In genomic region chr11:416757-417621, GRCh38 we compare ENCODE assay signal across 8 cellular contexts. TPM values are rescaled to one million over a fixed set of nuclear protein-coding genes. Genes with fewer than 3 reads are reported as not detected.
DNase-seq lines count a peak whose midpoint lies in the region; ATAC-seq, FAIRE-seq and TF ChIP-seq lines count a peak whose summit lies in the region.

No MANE protein-coding gene starts in this region.

- peak overlapping the region; percentile 77 for H3K4me3 Mint-ChIP-seq in activated CD8-positive, alpha-beta T cell treated with anti-CD3 and anti-CD28 coated beads for 36 hours
- peak overlapping the region; percentile 77 for H3K4me3 Mint-ChIP-seq in progenitor cell of endocrine pancreas (ENCODE audit: low read depth)

- CTCF ChIA-PET in activated CD8-positive, alpha-beta T cell treated with anti-CD3 and anti-CD28 coated beads for 36 hours (lab: Charles Lee), result interaction anchor here (0.7 to 3.7 kb wide), 5 partner anchors 10 to 141 kb away, joined by 3 to 24 read pairs (median 4); no protein-coding TSS in a partner anchor

- intact Hi-C loops in activated CD8-positive, alpha-beta T cell treated with anti-CD3 and anti-CD28 coated beads for 36 hours (cut with micrococcal nuclease), result no loop called here

- no peaks in the 10 kb centered on the region for H3K27me3 Mint-ChIP-seq in activated CD8-positive, alpha-beta T cell treated with anti-CD3 and anti-CD28 coated beads for 36 hours
- peaks cover 9% of the 10 kb centered on the region for H3K27me3 Mint-ChIP-seq in progenitor cell of endocrine pancreas

- TF ChIP-seq CTCF in activated CD8-positive, alpha-beta T cell treated with anti-CD3 and anti-CD28 coated beads for 36 hours (IDR thresholded peaks at IDR 0.05), result no peak
- TF ChIP-seq CTCF in foreskin fibroblast (IDR thresholded peaks at IDR 0.05; ENCODE audit: low read depth, low read length) (no peak), progenitor cell of endocrine pancreas (IDR thresholded peaks at IDR 0.05; ENCODE audit: unreplicated experiment) (no peak)

- H3K27ac Mint-ChIP-seq in activated CD8-positive, alpha-beta T cell treated with anti-CD3 and anti-CD28 coated beads for 36 hours, result no peak overlapping the region
- no peak overlapping the region for H3K27ac Mint-ChIP-seq in progenitor cell of endocrine pancreas

- peak overlapping the region; percentile 31 to 40 for H3K4me3 ChIP-seq in foreskin fibroblast (ENCODE audit: low read depth in 1 of 2, low read length in 2 of 2)

- peaks cover 24% of the 10 kb centered on the region for H3K4me1 Mint-ChIP-seq in activated CD8-positive, alpha-beta T cell treated with anti-CD3 and anti-CD28 coated beads for 36 hours (ENCODE audit: low read depth)
- peaks cover 7% of the 10 kb centered on the region for H3K4me1 Mint-ChIP-seq in progenitor cell of endocrine pancreas (ENCODE audit: low read depth)

- FAIRE-seq in urothelium cell line (lab: Jason Lieb, UNC), result no peak

- peak; percentile 69 for DNase-seq in COLO668 (lab: John Stamatoyannopoulos, UW; ENCODE audit: unreplicated experiment)
- peak; percentile 38 to 47 for DNase-seq in Kasumi-1 (lab: John Stamatoyannopoulos, UW)
- DNase-seq in activated CD8-positive, alpha-beta T cell treated with anti-CD3 and anti-CD28 coated beads for 36 hours, result peak; percentile 56
- DNase-seq in foreskin fibroblast, result peak; percentile 14 to 53
- peak; percentile 68 for DNase-seq in progenitor cell of endocrine pancreas (ENCODE audit: low spot score, unreplicated experiment)
- DNase-seq in putamen (ENCODE audit: low spot score), result no peak
- no peak for DNase-seq in urothelium cell line (ENCODE audit: low spot score)

- H3K36me3 Mint-ChIP-seq in activated CD8-positive, alpha-beta T cell treated with anti-CD3 and anti-CD28 coated beads for 36 hours (ENCODE audit: low read depth), result no peaks in the 10 kb centered on the region
- no peaks in the 10 kb centered on the region for H3K36me3 Mint-ChIP-seq in progenitor cell of endocrine pancreas (ENCODE audit: insufficient read depth)

- POLR2A ChIA-PET in activated CD8-positive, alpha-beta T cell treated with anti-CD3 and anti-CD28 coated beads for 36 hours (lab: Charles Lee), result interaction anchor here (0.8 to 1.8 kb wide), 7 partner anchors 9 to 119 kb away, joined by 3 to 4 read pairs (median 3); partner anchors contain the start of gene ANO9

- no peaks in the 10 kb centered on the region for H3K9me3 Mint-ChIP-seq in activated CD8-positive, alpha-beta T cell treated with anti-CD3 and anti-CD28 coated beads for 36 hours
- H3K9me3 Mint-ChIP-seq in progenitor cell of endocrine pancreas (ENCODE audit: low read depth), result no peaks in the 10 kb centered on the region

- ATAC-seq in activated CD8-positive, alpha-beta T cell treated with anti-CD3 and anti-CD28 coated beads for 36 hours, result peak; percentile 31
- ATAC-seq in GM21825 (IDR thresholded peaks at IDR 0.05; ENCODE audit: unreplicated experiment), result no peak

RNA-seq across cellular contexts. Expression of gene SIGIRR, which starts 2.2 kb away (rescaled TPM):
- total RNA-seq in activated CD8-positive, alpha-beta T cell treated with anti-CD3 and anti-CD28 coated beads for 36 hours, result 10 to 100 TPM; 33.9 to 35.0 TPM
- 111 and 117 TPM in 2 replicates for total RNA-seq in progenitor cell of endocrine pancreas

RNA-seq across cellular contexts. Expression of gene PKP3, which starts 23.0 kb away (rescaled TPM):
- under 1 TPM in 1 of 2 experiments, not detected in 1; 0.18 TPM for total RNA-seq in activated CD8-positive, alpha-beta T cell treated with anti-CD3 and anti-CD28 coated beads for 36 hours
- 55.9 and 56.9 TPM in 2 replicates for total RNA-seq in progenitor cell of endocrine pancreas

RNA-seq across cellular contexts. Expression of gene ANO9, which starts 24.8 kb away (rescaled TPM):
- 10 to 100 TPM; 28.2 to 29.0 TPM for total RNA-seq in activated CD8-positive, alpha-beta T cell treated with anti-CD3 and anti-CD28 coated beads for 36 hours
- 31.0 and 34.6 TPM in 2 replicates for total RNA-seq in progenitor cell of endocrine pancreas

RNA-seq across cellular contexts. Expression of gene PTDSS2, which starts 33.1 kb away (rescaled TPM):
- total RNA-seq in activated CD8-positive, alpha-beta T cell treated with anti-CD3 and anti-CD28 coated beads for 36 hours, result 10 to 100 TPM; 17.4 to 18.0 TPM
- total RNA-seq in progenitor cell of endocrine pancreas, result 48.2 and 50.4 TPM in 2 replicates

RNA-seq across cellular contexts. Expression of gene B4GALNT4, which starts 47.7 kb away (rescaled TPM):
- 1 to 10 TPM; 1.5 to 3.4 TPM for total RNA-seq in activated CD8-positive, alpha-beta T cell treated with anti-CD3 and anti-CD28 coated beads for 36 hours
- total RNA-seq in progenitor cell of endocrine pancreas, result 277 and 294 TPM in 2 replicates

Comparison
In these comparisons a context has a peak if more than half of its experiments do, and no peak if none do; other contexts are left out.
1. DNase-seq: peak in COLO668 (single experiment), Kasumi-1 (2 of 2), activated CD8-positive, alpha-beta T cell treated with anti-CD3 and anti-CD28 coated beads for 36 hours (single experiment), foreskin fibroblast (2 of 2) and progenitor cell of endocrine pancreas (single experiment); none in putamen (single experiment) and urothelium cell line (single experiment).
2. RNA of gene PKP3, which starts 23.0 kb away (total RNA-seq): 55.9 to 56.9 TPM in progenitor cell of endocrine pancreas; 0.18 TPM in activated CD8-positive, alpha-beta T cell treated with anti-CD3 and anti-CD28 coated beads for 36 hours; every median in the first group is over 10 times any median in the second.